ENCODE assay signal across 1 cellular context in the genomic region with DNA sequence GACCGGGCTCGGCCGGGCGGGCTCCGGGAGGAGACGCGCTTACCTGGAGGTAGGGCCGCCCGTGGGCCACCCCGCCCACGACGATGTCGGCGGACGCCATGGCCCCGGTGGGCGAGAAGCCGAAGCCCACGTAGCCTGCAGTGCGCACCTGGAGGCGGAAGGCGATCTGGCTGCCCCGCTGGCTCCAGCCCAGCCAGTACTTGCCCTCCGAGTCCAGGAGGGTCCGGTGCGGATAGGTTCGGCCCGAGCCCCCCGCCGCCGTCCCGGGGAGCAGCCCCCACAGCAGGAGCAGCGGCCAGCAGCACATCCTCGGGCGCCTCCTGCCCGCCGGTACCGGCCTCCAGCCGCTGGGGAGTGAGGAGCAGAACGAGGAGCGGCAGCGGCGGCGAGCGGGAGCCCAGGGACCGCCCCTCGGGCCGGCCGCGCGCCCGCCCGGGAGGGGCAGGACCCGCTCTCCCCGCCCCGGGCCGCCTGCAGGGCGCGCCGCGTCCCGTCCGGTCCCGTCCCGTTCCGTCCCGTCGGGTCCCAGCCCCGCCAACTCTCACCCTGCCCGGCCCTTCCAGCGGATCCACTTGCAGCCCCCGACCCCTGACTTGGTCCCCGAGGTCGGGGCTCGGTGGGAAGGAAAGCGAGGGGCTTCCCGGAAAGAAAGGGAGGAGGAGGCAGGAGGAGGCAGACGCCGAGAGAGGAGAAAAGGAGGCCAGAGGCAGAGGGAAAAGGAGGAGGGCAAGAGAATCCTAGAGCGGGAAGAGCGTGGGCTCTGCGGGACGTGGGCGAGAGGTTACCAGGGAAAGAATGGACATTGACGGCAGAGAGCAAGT.
A peak's percentile ranks its signal among the peaks of the same experiment; 100 is the strongest.
TF ChIP-seq lines count a peak whose summit lies in the region.

A gene (minus strand): TSS at position 356 of the 821 bp plus-strand sequence. CDS start 49 bp downstream, at position 307.

TF ChIP-seq in HepG2, 621 proteins besides CTCF, POLR2A, EP300 and RAD21 (continued from another document and continues in another):
- TF ChIP-seq, protein P1, sequence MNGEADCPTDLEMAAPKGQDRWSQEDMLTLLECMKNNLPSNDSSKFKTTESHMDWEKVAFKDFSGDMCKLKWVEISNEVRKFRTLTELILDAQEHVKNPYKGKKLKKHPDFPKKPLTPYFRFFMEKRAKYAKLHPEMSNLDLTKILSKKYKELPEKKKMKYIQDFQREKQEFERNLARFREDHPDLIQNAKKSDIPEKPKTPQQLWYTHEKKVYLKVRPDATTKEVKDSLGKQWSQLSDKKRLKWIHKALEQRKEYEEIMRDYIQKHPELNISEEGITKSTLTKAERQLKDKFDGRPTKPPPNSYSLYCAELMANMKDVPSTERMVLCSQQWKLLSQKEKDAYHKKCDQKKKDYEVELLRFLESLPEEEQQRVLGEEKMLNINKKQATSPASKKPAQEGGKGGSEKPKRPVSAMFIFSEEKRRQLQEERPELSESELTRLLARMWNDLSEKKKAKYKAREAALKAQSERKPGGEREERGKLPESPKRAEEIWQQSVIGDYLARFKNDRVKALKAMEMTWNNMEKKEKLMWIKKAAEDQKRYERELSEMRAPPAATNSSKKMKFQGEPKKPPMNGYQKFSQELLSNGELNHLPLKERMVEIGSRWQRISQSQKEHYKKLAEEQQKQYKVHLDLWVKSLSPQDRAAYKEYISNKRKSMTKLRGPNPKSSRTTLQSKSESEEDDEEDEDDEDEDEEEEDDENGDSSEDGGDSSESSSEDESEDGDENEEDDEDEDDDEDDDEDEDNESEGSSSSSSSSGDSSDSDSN (CRISPR knock-in tag; IDR thresholded peaks at IDR 0.05): peak; percentile 65
- TF ChIP-seq FIP1L1 (IDR thresholded peaks at IDR 0.05; ENCODE audit: borderline replicate concordance, insufficient read depth, low read depth, low read length) (no peak), KDM2A (CRISPR knock-in tag; IDR thresholded peaks at IDR 0.05; ENCODE audit: borderline replicate concordance, low read depth) (0 out of 2 replicates have a peak, but pooled peaks have one; percentile 24), ZFYVE20 (CRISPR knock-in tag; IDR thresholded peaks at IDR 0.05; ENCODE audit: borderline replicate concordance, low read depth) (0 out of 2 replicates have a peak, but pooled peaks have one; percentile 61), HNRNPLL (IDR thresholded peaks at IDR 0.05; ENCODE audit: low read depth, low read length, poor library complexity, severe bottlenecking) (peak; percentile 30), PHF21A (CRISPR knock-in tag; IDR thresholded peaks at IDR 0.05) (no peak), ZNF780A (CRISPR knock-in tag; IDR thresholded peaks at IDR 0.05) (no peak), ZFP36L2 (CRISPR knock-in tag; IDR thresholded peaks at IDR 0.05) (no peak), KLF9 (CRISPR knock-in tag; IDR thresholded peaks at IDR 0.05; ENCODE audit: low read depth) (no peak), ZNF777 (CRISPR knock-in tag; IDR thresholded peaks at IDR 0.05) (peak; percentile 91), SMARCC2 (IDR thresholded peaks at IDR 0.05) (no peak), ZBTB7A (CRISPR knock-in tag; IDR thresholded peaks at IDR 0.05) (0 out of 2 replicates have a peak, but pooled peaks have one; percentile 31), EZH2 (conservative IDR thresholded peaks at IDR 0.05; ENCODE audit: low read depth, low read length) (peak; percentile 99), ZNF501 (CRISPR knock-in tag; IDR thresholded peaks at IDR 0.05) (no peak), ZNF556 (CRISPR knock-in tag; IDR thresholded peaks at IDR 0.05; ENCODE audit: borderline replicate concordance) (no peak), ZBTB1 (CRISPR knock-in tag; IDR thresholded peaks at IDR 0.05; ENCODE audit: borderline replicate concordance) (no peak), KMT2A (CRISPR knock-in tag; IDR thresholded peaks at IDR 0.05) (0 out of 2 replicates have a peak, but pooled peaks have one; percentile 36), SRF (IDR thresholded peaks at IDR 0.05; ENCODE audit: low read depth, low read length) (no peak), IRF2 (CRISPR knock-in tag; IDR thresholded peaks at IDR 0.05) (no peak), ZNF563 (CRISPR knock-in tag; IDR thresholded peaks at IDR 0.05) (peak; percentile 70), SMC3 (IDR thresholded peaks at IDR 0.05; ENCODE audit: low read length) (no peak), KLF13 (CRISPR knock-in tag; IDR thresholded peaks at IDR 0.05) (0 out of 2 replicates have a peak, but pooled peaks have one; percentile 17)
- TF ChIP-seq, protein P2, sequence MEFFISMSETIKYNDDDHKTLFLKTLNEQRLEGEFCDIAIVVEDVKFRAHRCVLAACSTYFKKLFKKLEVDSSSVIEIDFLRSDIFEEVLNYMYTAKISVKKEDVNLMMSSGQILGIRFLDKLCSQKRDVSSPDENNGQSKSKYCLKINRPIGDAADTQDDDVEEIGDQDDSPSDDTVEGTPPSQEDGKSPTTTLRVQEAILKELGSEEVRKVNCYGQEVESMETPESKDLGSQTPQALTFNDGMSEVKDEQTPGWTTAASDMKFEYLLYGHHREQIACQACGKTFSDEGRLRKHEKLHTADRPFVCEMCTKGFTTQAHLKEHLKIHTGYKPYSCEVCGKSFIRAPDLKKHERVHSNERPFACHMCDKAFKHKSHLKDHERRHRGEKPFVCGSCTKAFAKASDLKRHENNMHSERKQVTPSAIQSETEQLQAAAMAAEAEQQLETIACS (CRISPR knock-in tag; IDR thresholded peaks at IDR 0.05): peak; percentile 35; the same call in 1 of the 2 replicates
- TF ChIP-seq, protein P3, sequence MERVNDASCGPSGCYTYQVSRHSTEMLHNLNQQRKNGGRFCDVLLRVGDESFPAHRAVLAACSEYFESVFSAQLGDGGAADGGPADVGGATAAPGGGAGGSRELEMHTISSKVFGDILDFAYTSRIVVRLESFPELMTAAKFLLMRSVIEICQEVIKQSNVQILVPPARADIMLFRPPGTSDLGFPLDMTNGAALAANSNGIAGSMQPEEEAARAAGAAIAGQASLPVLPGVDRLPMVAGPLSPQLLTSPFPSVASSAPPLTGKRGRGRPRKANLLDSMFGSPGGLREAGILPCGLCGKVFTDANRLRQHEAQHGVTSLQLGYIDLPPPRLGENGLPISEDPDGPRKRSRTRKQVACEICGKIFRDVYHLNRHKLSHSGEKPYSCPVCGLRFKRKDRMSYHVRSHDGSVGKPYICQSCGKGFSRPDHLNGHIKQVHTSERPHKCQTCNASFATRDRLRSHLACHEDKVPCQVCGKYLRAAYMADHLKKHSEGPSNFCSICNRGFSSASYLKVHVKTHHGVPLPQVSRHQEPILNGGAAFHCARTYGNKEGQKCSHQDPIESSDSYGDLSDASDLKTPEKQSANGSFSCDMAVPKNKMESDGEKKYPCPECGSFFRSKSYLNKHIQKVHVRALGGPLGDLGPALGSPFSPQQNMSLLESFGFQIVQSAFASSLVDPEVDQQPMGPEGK (CRISPR knock-in tag; IDR thresholded peaks at IDR 0.05): 0 out of 2 replicates have a peak, but pooled peaks have one; percentile 2
- TF ChIP-seq, protein P4, sequence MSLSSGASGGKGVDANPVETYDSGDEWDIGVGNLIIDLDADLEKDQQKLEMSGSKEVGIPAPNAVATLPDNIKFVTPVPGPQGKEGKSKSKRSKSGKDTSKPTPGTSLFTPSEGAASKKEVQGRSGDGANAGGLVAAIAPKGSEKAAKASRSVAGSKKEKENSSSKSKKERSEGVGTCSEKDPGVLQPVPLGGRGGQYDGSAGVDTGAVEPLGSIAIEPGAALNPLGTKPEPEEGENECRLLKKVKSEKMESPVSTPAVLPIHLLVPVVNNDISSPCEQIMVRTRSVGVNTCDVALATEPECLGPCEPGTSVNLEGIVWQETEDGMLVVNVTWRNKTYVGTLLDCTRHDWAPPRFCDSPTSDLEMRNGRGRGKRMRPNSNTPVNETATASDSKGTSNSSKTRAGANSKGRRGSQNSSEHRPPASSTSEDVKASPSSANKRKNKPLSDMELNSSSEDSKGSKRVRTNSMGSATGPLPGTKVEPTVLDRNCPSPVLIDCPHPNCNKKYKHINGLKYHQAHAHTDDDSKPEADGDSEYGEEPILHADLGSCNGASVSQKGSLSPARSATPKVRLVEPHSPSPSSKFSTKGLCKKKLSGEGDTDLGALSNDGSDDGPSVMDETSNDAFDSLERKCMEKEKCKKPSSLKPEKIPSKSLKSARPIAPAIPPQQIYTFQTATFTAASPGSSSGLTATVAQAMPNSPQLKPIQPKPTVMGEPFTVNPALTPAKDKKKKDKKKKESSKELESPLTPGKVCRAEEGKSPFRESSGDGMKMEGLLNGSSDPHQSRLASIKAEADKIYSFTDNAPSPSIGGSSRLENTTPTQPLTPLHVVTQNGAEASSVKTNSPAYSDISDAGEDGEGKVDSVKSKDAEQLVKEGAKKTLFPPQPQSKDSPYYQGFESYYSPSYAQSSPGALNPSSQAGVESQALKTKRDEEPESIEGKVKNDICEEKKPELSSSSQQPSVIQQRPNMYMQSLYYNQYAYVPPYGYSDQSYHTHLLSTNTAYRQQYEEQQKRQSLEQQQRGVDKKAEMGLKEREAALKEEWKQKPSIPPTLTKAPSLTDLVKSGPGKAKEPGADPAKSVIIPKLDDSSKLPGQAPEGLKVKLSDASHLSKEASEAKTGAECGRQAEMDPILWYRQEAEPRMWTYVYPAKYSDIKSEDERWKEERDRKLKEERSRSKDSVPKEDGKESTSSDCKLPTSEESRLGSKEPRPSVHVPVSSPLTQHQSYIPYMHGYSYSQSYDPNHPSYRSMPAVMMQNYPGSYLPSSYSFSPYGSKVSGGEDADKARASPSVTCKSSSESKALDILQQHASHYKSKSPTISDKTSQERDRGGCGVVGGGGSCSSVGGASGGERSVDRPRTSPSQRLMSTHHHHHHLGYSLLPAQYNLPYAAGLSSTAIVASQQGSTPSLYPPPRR (CRISPR knock-in tag; IDR thresholded peaks at IDR 0.05; ENCODE audit: borderline replicate concordance): no peak
- TF ChIP-seq, protein P5, sequence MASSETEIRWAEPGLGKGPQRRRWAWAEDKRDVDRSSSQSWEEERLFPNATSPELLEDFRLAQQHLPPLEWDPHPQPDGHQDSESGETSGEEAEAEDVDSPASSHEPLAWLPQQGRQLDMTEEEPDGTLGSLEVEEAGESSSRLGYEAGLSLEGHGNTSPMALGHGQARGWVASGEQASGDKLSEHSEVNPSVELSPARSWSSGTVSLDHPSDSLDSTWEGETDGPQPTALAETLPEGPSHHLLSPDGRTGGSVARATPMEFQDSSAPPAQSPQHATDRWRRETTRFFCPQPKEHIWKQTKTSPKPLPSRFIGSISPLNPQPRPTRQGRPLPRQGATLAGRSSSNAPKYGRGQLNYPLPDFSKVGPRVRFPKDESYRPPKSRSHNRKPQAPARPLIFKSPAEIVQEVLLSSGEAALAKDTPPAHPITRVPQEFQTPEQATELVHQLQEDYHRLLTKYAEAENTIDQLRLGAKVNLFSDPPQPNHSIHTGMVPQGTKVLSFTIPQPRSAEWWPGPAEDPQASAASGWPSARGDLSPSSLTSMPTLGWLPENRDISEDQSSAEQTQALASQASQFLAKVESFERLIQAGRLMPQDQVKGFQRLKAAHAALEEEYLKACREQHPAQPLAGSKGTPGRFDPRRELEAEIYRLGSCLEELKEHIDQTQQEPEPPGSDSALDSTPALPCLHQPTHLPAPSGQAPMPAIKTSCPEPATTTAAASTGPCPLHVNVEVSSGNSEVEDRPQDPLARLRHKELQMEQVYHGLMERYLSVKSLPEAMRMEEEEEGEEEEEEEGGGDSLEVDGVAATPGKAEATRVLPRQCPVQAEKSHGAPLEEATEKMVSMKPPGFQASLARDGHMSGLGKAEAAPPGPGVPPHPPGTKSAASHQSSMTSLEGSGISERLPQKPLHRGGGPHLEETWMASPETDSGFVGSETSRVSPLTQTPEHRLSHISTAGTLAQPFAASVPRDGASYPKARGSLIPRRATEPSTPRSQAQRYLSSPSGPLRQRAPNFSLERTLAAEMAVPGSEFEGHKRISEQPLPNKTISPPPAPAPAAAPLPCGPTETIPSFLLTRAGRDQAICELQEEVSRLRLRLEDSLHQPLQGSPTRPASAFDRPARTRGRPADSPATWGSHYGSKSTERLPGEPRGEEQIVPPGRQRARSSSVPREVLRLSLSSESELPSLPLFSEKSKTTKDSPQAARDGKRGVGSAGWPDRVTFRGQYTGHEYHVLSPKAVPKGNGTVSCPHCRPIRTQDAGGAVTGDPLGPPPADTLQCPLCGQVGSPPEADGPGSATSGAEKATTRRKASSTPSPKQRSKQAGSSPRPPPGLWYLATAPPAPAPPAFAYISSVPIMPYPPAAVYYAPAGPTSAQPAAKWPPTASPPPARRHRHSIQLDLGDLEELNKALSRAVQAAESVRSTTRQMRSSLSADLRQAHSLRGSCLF (CRISPR knock-in tag; IDR thresholded peaks at IDR 0.05; ENCODE audit: borderline replicate concordance): no peak
- TF ChIP-seq, protein P6, sequence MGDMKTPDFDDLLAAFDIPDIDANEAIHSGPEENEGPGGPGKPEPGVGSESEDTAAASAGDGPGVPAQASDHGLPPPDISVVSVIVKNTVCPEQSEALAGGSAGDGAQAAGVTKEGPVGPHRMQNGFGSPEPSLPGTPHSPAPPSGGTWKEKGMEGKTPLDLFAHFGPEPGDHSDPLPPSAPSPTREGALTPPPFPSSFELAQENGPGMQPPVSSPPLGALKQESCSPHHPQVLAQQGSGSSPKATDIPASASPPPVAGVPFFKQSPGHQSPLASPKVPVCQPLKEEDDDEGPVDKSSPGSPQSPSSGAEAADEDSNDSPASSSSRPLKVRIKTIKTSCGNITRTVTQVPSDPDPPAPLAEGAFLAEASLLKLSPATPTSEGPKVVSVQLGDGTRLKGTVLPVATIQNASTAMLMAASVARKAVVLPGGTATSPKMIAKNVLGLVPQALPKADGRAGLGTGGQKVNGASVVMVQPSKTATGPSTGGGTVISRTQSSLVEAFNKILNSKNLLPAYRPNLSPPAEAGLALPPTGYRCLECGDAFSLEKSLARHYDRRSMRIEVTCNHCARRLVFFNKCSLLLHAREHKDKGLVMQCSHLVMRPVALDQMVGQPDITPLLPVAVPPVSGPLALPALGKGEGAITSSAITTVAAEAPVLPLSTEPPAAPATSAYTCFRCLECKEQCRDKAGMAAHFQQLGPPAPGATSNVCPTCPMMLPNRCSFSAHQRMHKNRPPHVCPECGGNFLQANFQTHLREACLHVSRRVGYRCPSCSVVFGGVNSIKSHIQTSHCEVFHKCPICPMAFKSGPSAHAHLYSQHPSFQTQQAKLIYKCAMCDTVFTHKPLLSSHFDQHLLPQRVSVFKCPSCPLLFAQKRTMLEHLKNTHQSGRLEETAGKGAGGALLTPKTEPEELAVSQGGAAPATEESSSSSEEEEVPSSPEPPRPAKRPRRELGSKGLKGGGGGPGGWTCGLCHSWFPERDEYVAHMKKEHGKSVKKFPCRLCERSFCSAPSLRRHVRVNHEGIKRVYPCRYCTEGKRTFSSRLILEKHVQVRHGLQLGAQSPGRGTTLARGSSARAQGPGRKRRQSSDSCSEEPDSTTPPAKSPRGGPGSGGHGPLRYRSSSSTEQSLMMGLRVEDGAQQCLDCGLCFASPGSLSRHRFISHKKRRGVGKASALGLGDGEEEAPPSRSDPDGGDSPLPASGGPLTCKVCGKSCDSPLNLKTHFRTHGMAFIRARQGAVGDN (CRISPR knock-in tag; IDR thresholded peaks at IDR 0.05): peak; percentile 46
